In genomic region chr20:31576751-31577150, GRCh38 we compare ENCODE assay signal across 1 cellular context.
TF ChIP-seq lines count a peak whose summit lies in the region.

No MANE protein-coding gene starts in this region.

TF ChIP-seq in IMR-90, 13 proteins besides CTCF, POLR2A, EP300 and RAD21 (continued from another document):
- TF ChIP-seq USF2 (IDR thresholded peaks at IDR 0.05; ENCODE audit: low read depth, low read length) (no peak), RFX5 (IDR thresholded peaks at IDR 0.05; ENCODE audit: low read depth, low read length) (no peak)
TF ChIP-seq in IMR-90: peak in this region for 0.
